7 cellular contexts compared by ENCODE assay signal in the genomic region with DNA sequence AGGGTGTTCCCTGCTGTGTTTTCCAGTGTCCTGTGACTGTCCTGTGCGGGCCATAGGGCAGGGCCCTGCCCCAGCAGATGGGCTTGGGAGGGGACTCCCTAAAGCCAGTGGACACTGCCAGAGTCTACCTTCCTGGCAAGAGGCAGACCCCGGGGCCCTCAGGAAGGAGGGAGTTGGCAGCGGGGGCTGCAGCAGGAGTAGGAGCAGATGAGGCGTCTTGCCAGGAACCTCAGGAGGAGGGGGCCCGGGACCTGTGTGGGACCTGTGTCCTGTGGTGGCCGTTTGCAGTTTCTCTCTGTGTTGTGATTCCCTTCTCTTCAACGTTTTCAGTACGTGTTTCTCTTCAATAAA. TPM values are rescaled to one million over a fixed set of nuclear protein-coding genes. Genes with fewer than 3 reads are reported as not detected.
"Had no signal": no experiment of that assay in that cellular context is flagged by ENCODE, and none has a peak within 500 bp of the region (broad histone marks: within the 10 kb centered on the region; RNA-seq: fewer than 3 reads in every experiment).

No MANE protein-coding gene starts in this region.

- DNase-seq: GM23248, GOT3, H9, HCEC 1CT, KBM-7 had no signal

- H3K4me3 ChIP-seq: GM23248 had no signal

- H3K9ac ChIP-seq: GM23248 had no signal

- H3K27ac Mint-ChIP-seq: H9, IgD-negative memory B cell had no signal

- H3K36me3 Mint-ChIP-seq: IgD-negative memory B cell had no signal

- H3K27me3 Mint-ChIP-seq: IgD-negative memory B cell had no signal

- H3K27ac ChIP-seq: GM23248 had no signal

- H3K4me3 Mint-ChIP-seq: H9, IgD-negative memory B cell had no signal

- FAIRE-seq: HepG2 had no signal

- H3K9me3 Mint-ChIP-seq: IgD-negative memory B cell had no signal

- ATAC-seq: HepG2 had no signal

RNA-seq across cellular contexts. Expression of gene PNMA3, which starts 3.8 kb away (rescaled TPM):
- total RNA-seq: GM23248, HepG2 had no signal
- polyA plus RNA-seq: GM23248, HepG2, IgD-negative memory B cell had no signal
